In the genomic region with DNA sequence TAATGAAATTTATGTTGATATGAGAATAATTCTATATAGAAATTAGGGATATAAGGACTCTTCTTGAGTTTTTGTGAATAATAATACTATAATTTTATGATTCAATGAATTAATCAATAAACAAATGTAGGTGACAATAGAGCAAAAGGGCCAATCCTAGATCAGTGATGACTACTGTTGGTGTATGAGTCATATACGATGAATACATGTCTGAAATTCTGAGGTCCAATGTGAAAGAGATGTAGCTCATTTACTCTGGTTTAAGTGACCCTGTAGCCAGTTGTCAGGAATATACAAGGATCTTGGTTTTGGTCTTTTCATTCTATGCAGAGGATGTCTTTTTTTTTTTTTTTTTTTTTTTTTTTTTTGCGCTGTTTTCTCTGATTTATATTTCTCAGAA, we compare ENCODE assay signal across 19 cellular contexts.
DNase-seq lines count a peak whose midpoint lies in the region; ATAC-seq and TF ChIP-seq lines count a peak whose summit lies in the region.
"Had no signal": no experiment of that assay in that cellular context is flagged by ENCODE, and none has a peak within 500 bp of the region (broad histone marks: within the 10 kb centered on the region; RNA-seq: fewer than 3 reads in every experiment).

No MANE protein-coding gene starts in this region.

- no peak for TF ChIP-seq POLR2A in vagina (IDR thresholded peaks at IDR 0.05)

- H3K27ac ChIP-seq in RWPE2 (ENCODE audit: poor library complexity, severe bottlenecking), result no peak overlapping the region
- no peak overlapping the region for H3K27ac ChIP-seq in vagina
- H3K27ac ChIP-seq in brain microvascular endothelial cell, result no peak overlapping the region
- H3K27ac ChIP-seq: C4-2B had no signal

- no peak overlapping the region for H3K4me3 Mint-ChIP-seq in HFFc6
- H3K4me3 Mint-ChIP-seq: H9 had no signal

- H3K27me3 ChIP-seq in RWPE2 (ENCODE audit: insufficient read depth, poor library complexity, severe bottlenecking), result no peaks in the 10 kb centered on the region
- no peaks in the 10 kb centered on the region for H3K27me3 ChIP-seq in vagina
- no peaks in the 10 kb centered on the region for H3K27me3 ChIP-seq in brain microvascular endothelial cell (replicated peaks)

- peak overlapping the region; percentile 52; the same call in 1 of the 2 replicates for H3K27ac Mint-ChIP-seq in HFFc6
- H3K27ac Mint-ChIP-seq: H9 had no signal

- H3K9me3 ChIP-seq in RWPE2 (ENCODE audit: severe bottlenecking) (no peaks in the 10 kb centered on the region), vagina (no peaks in the 10 kb centered on the region)

- H3K36me3 ChIP-seq in RWPE2 (ENCODE audit: low read depth) (peaks cover 41% of the 10 kb centered on the region), vagina (no peaks in the 10 kb centered on the region), brain microvascular endothelial cell (replicated peaks) (peaks cover 10% of the 10 kb centered on the region)

- TF ChIP-seq CTCF in HFFc6 (IDR thresholded peaks at IDR 0.05) (no peak), RWPE2 (IDR thresholded peaks at IDR 0.05; ENCODE audit: poor library complexity, severe bottlenecking) (no peak), vagina (IDR thresholded peaks at IDR 0.05) (no peak), brain microvascular endothelial cell (IDR thresholded peaks at IDR 0.05; ENCODE audit: low read depth, low read length, missing control alignments) (no peak)

- H3K9me3 Mint-ChIP-seq in HFFc6, result no peaks in the 10 kb centered on the region
- H3K9me3 Mint-ChIP-seq: H9 had no signal

- DNase-seq in Caki2 (ENCODE audit: low read depth) (peak; percentile 48), HFFc6 (peak; percentile 41), RWPE2 (ENCODE audit: low spot score) (no peak), kidney glomerular epithelial cell (lab: John Stamatoyannopoulos, UW) (peak; percentile 25), NCI-H2227 (lab: John Stamatoyannopoulos, UW; ENCODE audit: unreplicated experiment) (no peak), NCI-H510A (lab: John Stamatoyannopoulos, UW) (no peak), vagina (ENCODE audit: extremely low spot score in 2 of 2) (no peak), brain microvascular endothelial cell (no peak)
- DNase-seq: AML-193, DMS79 treated with DMSO at 0.1 percent for 48 hours, H9, Kasumi-1, NCI-H1105 treated with DMSO at 0.1 percent for 48 hours, NCI-H1694, NCI-H2081 treated with DMSO at 0.1 percent for 48 hours, NCI-H748 treated with DMSO at 0.1 percent for 48 hours, RPMI8226, T-helper 1 cell had no signal

- intact Hi-C loops in vagina (cut with DNase I), result no loop called here

- H3K4me1 ChIP-seq in RWPE2 (ENCODE audit: insufficient read depth, poor library complexity, severe bottlenecking) (peaks cover 29% of the 10 kb centered on the region), vagina (no peaks in the 10 kb centered on the region)

- peaks cover 5% of the 10 kb centered on the region for H3K27me3 Mint-ChIP-seq in HFFc6 (ENCODE audit: insufficient read depth)

- peaks cover 75% of the 10 kb centered on the region for H3K4me1 Mint-ChIP-seq in HFFc6 (ENCODE audit: low read depth)
- H3K4me1 Mint-ChIP-seq: H9 had no signal

- peaks cover 25% of the 10 kb centered on the region for H3K36me3 Mint-ChIP-seq in HFFc6 (ENCODE audit: low read depth)

- H3K4me3 ChIP-seq in RWPE2 (ENCODE audit: severe bottlenecking) (no peak overlapping the region), vagina (no peak overlapping the region), brain microvascular endothelial cell (ENCODE audit: low read depth, low read length) (no peak overlapping the region)

- ATAC-seq in RWPE2 (ENCODE audit: low read depth), result peak; percentile 44; the same call in 1 of the 3 replicates

- in situ Hi-C loops in Caki2 (cut with HindIII; ENCODE audit: low pct_unique_long_range_greater_than_20kb, low sequenced_read_pairs) (no loop called here), brain microvascular endothelial cell (cut with HindIII; ENCODE audit: low pct_ligation_motif_present, low sequenced_read_pairs) (no loop called here)

Comparison
In these comparisons a context has a peak if more than half of its experiments do, and no peak if none do; other contexts are left out.
1. DNase-seq: peak in Caki2 (single experiment), HFFc6 (single experiment) and kidney glomerular epithelial cell (single experiment); none in RWPE2 (single experiment), NCI-H2227 (single experiment), NCI-H510A (single experiment), vagina (0 of 2) and brain microvascular endothelial cell (single experiment).